1 cellular context compared by ENCODE assay signal in genomic region chr2:190701586-190701985, GRCh38.
TF ChIP-seq lines count a peak whose summit lies in the region.

No MANE protein-coding gene starts in this region.

TF ChIP-seq in K562, 482 proteins besides CTCF, POLR2A, EP300 and RAD21 (continued from another document):
- TF ChIP-seq, protein P1, sequence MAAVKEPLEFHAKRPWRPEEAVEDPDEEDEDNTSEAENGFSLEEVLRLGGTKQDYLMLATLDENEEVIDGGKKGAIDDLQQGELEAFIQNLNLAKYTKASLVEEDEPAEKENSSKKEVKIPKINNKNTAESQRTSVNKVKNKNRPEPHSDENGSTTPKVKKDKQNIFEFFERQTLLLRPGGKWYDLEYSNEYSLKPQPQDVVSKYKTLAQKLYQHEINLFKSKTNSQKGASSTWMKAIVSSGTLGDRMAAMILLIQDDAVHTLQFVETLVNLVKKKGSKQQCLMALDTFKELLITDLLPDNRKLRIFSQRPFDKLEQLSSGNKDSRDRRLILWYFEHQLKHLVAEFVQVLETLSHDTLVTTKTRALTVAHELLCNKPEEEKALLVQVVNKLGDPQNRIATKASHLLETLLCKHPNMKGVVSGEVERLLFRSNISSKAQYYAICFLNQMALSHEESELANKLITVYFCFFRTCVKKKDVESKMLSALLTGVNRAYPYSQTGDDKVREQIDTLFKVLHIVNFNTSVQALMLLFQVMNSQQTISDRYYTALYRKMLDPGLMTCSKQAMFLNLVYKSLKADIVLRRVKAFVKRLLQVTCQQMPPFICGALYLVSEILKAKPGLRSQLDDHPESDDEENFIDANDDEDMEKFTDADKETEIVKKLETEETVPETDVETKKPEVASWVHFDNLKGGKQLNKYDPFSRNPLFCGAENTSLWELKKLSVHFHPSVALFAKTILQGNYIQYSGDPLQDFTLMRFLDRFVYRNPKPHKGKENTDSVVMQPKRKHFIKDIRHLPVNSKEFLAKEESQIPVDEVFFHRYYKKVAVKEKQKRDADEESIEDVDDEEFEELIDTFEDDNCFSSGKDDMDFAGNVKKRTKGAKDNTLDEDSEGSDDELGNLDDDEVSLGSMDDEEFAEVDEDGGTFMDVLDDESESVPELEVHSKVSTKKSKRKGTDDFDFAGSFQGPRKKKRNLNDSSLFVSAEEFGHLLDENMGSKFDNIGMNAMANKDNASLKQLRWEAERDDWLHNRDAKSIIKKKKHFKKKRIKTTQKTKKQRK (IDR thresholded peaks at IDR 0.05; ENCODE audit: borderline replicate concordance, low read depth, low read length), result no peak
- TF ChIP-seq NFYB (IDR thresholded peaks at IDR 0.05; ENCODE audit: extremely low read depth, insufficient read length) (no peak), EZH2 (IDR thresholded peaks at IDR 0.05; ENCODE audit: borderline replicate concordance, low read depth, low read length) (no peak), ID3 (CRISPR knock-in tag; IDR thresholded peaks at IDR 0.05) (no peak), ID3 (tag; IDR thresholded peaks at IDR 0.05) (no peak), PURB (CRISPR knock-in tag; IDR thresholded peaks at IDR 0.05; ENCODE audit: low read depth) (no peak), ZNF133 (CRISPR knock-in tag; IDR thresholded peaks at IDR 0.05) (no peak), HOXB6 (CRISPR knock-in tag; IDR thresholded peaks at IDR 0.05; ENCODE audit: borderline replicate concordance) (no peak), FOXA1 (IDR thresholded peaks at IDR 0.05; ENCODE audit: borderline replicate concordance) (no peak), ZNF584 (CRISPR knock-in tag; IDR thresholded peaks at IDR 0.05; ENCODE audit: low read depth) (no peak), ZNF384 (IDR thresholded peaks at IDR 0.05; ENCODE audit: low read depth, low read length) (no peak), REST (CRISPR knock-in tag; IDR thresholded peaks at IDR 0.05; ENCODE audit: low read depth) (no peak), C11orf30 (IDR thresholded peaks at IDR 0.05; ENCODE audit: low read depth) (no peak)
- TF ChIP-seq, protein P2, sequence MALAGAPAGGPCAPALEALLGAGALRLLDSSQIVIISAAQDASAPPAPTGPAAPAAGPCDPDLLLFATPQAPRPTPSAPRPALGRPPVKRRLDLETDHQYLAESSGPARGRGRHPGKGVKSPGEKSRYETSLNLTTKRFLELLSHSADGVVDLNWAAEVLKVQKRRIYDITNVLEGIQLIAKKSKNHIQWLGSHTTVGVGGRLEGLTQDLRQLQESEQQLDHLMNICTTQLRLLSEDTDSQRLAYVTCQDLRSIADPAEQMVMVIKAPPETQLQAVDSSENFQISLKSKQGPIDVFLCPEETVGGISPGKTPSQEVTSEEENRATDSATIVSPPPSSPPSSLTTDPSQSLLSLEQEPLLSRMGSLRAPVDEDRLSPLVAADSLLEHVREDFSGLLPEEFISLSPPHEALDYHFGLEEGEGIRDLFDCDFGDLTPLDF (CRISPR knock-in tag; IDR thresholded peaks at IDR 0.05), result no peak
